Comparison of ENCODE assay signal across 8 cellular contexts in genomic region chr4:113762851-113763172, GRCh38. TPM values are rescaled to one million over a fixed set of nuclear protein-coding genes. Genes with fewer than 3 reads are reported as not detected.
DNase-seq lines count a peak whose midpoint lies in the region; ATAC-seq and TF ChIP-seq lines count a peak whose summit lies in the region.

No MANE protein-coding gene starts in this region.

- H3K27me3 ChIP-seq in sigmoid colon: no peaks in the 10 kb centered on the region

- no peak for TF ChIP-seq EP300 in sigmoid colon (IDR thresholded peaks at IDR 0.05)

- DNase-seq in fibroblast of mammary gland (ENCODE audit: low read depth) (no peak), sigmoid colon (no peak), NCI-H526 treated with DMSO at 0.1 percent for 48 hours (lab: John Stamatoyannopoulos, UW) (no peak), DMS 273 treated with DMSO at 0.1 percent for 48 hours (lab: John Stamatoyannopoulos, UW) (no peak)

- H3K4me1 ChIP-seq in sigmoid colon: peaks cover 0 to 23% (median 16%) of the 10 kb centered on the region in 4 donors

- TF ChIP-seq CTCF in fibroblast of mammary gland (conservative IDR thresholded peaks at IDR 0.05; ENCODE audit: control insufficient read depth, insufficient read depth, low read depth, low read length): no peak
- TF ChIP-seq CTCF in sigmoid colon (IDR thresholded peaks at IDR 0.05): peak in 1 of 4 experiments; percentile 19

- peak overlapping the region; percentile 44 for H3K4me3 ChIP-seq in GM08714 (ENCODE audit: low read length)
- H3K4me3 ChIP-seq in fibroblast of mammary gland (ENCODE audit: control insufficient read depth, low read depth, low read length): peak overlapping the region; percentile 89
- H3K4me3 ChIP-seq in sigmoid colon: peak overlapping the region; percentile 75 to 89 (median 80)

- ATAC-seq in SK-N-SH treated with all-trans-retinoic acid at 6 μM for 48 hours (no peak), GM19397 (IDR thresholded peaks at IDR 0.05; ENCODE audit: unreplicated experiment) (no peak), HG02938 (IDR thresholded peaks at IDR 0.05; ENCODE audit: unreplicated experiment) (no peak)

- H3K36me3 ChIP-seq in sigmoid colon: no peaks in the 10 kb centered on the region

- H3K9me3 ChIP-seq in sigmoid colon: no peaks in the 10 kb centered on the region

- 0 to 2% methylated on average over 8 of the region's 8 CpGs for WGBS in sigmoid colon, 2 donors

- peak overlapping the region; percentile 92 to 99 (median 98) for H3K27ac ChIP-seq in sigmoid colon

- no peak for TF ChIP-seq POLR2A in sigmoid colon (IDR thresholded peaks at IDR 0.05)

- intact Hi-C loops in sigmoid colon (cut with DNase I): loop anchor here (2.0 to 5.0 kb wide), 3 partner anchors 76 to 326 kb away; no protein-coding TSS in a partner anchor

TF ChIP-seq in SK-N-SH treated with all-trans-retinoic acid at 6 μM for 48 hours, 23 proteins besides CTCF, POLR2A, EP300 and RAD21:
- TF ChIP-seq, protein P1, sequence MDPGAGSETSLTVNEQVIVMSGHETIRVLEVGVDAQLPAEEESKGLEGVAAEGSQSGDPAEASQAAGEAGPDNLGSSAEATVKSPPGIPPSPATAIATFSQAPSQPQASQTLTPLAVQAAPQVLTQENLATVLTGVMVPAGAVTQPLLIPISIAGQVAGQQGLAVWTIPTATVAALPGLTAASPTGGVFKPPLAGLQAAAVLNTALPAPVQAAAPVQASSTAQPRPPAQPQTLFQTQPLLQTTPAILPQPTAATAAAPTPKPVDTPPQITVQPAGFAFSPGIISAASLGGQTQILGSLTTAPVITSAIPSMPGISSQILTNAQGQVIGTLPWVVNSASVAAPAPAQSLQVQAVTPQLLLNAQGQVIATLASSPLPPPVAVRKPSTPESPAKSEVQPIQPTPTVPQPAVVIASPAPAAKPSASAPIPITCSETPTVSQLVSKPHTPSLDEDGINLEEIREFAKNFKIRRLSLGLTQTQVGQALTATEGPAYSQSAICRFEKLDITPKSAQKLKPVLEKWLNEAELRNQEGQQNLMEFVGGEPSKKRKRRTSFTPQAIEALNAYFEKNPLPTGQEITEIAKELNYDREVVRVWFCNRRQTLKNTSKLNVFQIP (CRISPR knock-in tag; IDR thresholded peaks at IDR 0.05; ENCODE audit: borderline replicate concordance, low read depth): 0 out of 2 replicates have a peak, but pooled peaks have one; percentile 23
- no peak for TF ChIP-seq TOX (CRISPR knock-in tag; IDR thresholded peaks at IDR 0.05; ENCODE audit: borderline replicate concordance)
- no peak for TF ChIP-seq ZNF70 (CRISPR knock-in tag; IDR thresholded peaks at IDR 0.05)
- no peak for TF ChIP-seq SNAI2 (CRISPR knock-in tag; IDR thresholded peaks at IDR 0.05)
- TF ChIP-seq ZC3H10 (CRISPR knock-in tag; IDR thresholded peaks at IDR 0.05): no peak
- no peak for TF ChIP-seq BACH2 (CRISPR knock-in tag; IDR thresholded peaks at IDR 0.05; ENCODE audit: borderline replicate concordance)
- 0 out of 2 replicates have a peak, but pooled peaks have one; percentile 7 for TF ChIP-seq ZFP3 (CRISPR knock-in tag; IDR thresholded peaks at IDR 0.05)
- no peak for TF ChIP-seq CSDC2 (CRISPR knock-in tag; IDR thresholded peaks at IDR 0.05)
- TF ChIP-seq ARNTL (CRISPR knock-in tag; IDR thresholded peaks at IDR 0.05; ENCODE audit: borderline replicate concordance, low read depth): no peak
- no peak for TF ChIP-seq CREB5 (CRISPR knock-in tag; IDR thresholded peaks at IDR 0.05; ENCODE audit: low read depth)
- 0 out of 2 replicates have a peak, but pooled peaks have one; percentile 47 for TF ChIP-seq ISL1 (CRISPR knock-in tag; IDR thresholded peaks at IDR 0.05)
- no peak for TF ChIP-seq GLIS3 (CRISPR knock-in tag; IDR thresholded peaks at IDR 0.05)

RNA-seq across cellular contexts. Expression of gene CAMK2D, which starts 1.3 kb away (rescaled TPM):
- total RNA-seq in sigmoid colon: 10 to 100 TPM; 54.0 to 78.1 (median 68.8) TPM
- polyA plus RNA-seq in sigmoid colon: 10 to 100 TPM; 24.3 to 34.0 (median 28.2) TPM
